1 cellular context compared by ENCODE assay signal in genomic region chr2:28298406-28298805, GRCh38.
A peak's percentile ranks its signal among the peaks of the same experiment; 100 is the strongest.
TF ChIP-seq lines count a peak whose summit lies in the region.

No MANE protein-coding gene starts in this region.

TF ChIP-seq in GM12878, 131 proteins besides CTCF, POLR2A, EP300 and RAD21:
- TF ChIP-seq, protein P1, sequence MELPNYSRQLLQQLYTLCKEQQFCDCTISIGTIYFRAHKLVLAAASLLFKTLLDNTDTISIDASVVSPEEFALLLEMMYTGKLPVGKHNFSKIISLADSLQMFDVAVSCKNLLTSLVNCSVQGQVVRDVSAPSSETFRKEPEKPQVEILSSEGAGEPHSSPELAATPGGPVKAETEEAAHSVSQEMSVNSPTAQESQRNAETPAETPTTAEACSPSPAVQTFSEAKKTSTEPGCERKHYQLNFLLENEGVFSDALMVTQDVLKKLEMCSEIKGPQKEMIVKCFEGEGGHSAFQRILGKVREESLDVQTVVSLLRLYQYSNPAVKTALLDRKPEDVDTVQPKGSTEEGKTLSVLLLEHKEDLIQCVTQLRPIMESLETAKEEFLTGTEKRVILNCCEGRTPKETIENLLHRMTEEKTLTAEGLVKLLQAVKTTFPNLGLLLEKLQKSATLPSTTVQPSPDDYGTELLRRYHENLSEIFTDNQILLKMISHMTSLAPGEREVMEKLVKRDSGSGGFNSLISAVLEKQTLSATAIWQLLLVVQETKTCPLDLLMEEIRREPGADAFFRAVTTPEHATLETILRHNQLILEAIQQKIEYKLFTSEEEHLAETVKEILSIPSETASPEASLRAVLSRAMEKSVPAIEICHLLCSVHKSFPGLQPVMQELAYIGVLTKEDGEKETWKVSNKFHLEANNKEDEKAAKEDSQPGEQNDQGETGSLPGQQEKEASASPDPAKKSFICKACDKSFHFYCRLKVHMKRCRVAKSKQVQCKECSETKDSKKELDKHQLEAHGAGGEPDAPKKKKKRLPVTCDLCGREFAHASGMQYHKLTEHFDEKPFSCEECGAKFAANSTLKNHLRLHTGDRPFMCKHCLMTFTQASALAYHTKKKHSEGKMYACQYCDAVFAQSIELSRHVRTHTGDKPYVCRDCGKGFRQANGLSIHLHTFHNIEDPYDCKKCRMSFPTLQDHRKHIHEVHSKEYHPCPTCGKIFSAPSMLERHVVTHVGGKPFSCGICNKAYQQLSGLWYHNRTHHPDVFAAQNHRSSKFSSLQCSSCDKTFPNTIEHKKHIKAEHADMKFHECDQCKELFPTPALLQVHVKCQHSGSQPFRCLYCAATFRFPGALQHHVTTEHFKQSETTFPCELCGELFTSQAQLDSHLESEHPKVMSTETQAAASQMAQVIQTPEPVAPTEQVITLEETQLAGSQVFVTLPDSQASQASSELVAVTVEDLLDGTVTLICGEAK (IDR thresholded peaks at IDR 0.05; ENCODE audit: borderline replicate concordance), result peak; percentile 34; the same call in 1 of the 2 replicates
- no peak for TF ChIP-seq ZNF384 (IDR thresholded peaks at IDR 0.05; ENCODE audit: borderline replicate concordance, low read depth, low read length)
